23 cellular contexts compared by ENCODE assay signal in the genomic region with DNA sequence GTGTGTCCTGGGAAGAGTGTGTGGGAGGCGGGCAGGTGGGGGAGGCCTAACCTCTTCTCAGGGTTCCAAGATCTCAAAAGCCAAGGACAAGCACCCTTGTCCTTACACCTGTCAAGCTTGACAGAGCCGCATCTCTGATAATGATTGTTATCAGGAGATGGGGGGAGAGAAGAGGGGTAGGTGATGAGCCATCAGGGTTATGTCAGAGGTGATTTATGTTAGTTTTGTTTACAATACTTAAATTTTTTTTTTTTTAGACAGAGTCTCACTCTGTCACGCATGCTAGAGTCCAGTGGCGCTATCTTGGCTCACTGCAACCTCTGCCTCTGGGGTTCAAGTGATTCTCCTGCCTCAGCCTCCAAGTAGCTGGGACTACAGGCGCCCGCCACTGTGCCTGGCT. TPM values are rescaled to one million over a fixed set of nuclear protein-coding genes. Genes with fewer than 3 reads are reported as not detected.
DNase-seq lines count a peak whose midpoint lies in the region; ATAC-seq and TF ChIP-seq lines count a peak whose summit lies in the region.
"Had no signal": no experiment of that assay in that cellular context is flagged by ENCODE, and none has a peak within 500 bp of the region (broad histone marks: within the 10 kb centered on the region; RNA-seq: fewer than 3 reads in every experiment).

No MANE protein-coding gene starts in this region.

- in situ Hi-C loops in IMR-90 (cut with MboI; ENCODE audit: low sequenced_read_pairs), result loop anchor here (25.0 kb wide), 1 partner anchor 337 kb away; no protein-coding TSS in a partner anchor

- no peaks in the 10 kb centered on the region for H3K9me3 ChIP-seq in IMR-90 (ENCODE audit: control insufficient read depth, insufficient read depth, low read length)
- H3K9me3 ChIP-seq in WERI-Rb-1 (ENCODE audit: severe bottlenecking), result no peaks in the 10 kb centered on the region
- no peaks in the 10 kb centered on the region for H3K9me3 ChIP-seq in parathyroid adenoma (ENCODE audit: control insufficient read depth, low read length)
- H3K9me3 ChIP-seq: A549; BE2C; BLaER1 treated with 17β-estradiol and CSF1 and Interleukin-3, amounts not matched to agents 10 nM and 100 nM had no signal

- no peak overlapping the region for H3K4me3 Mint-ChIP-seq in progenitor cell of endocrine pancreas (ENCODE audit: low read depth)
- H3K4me3 Mint-ChIP-seq: CD14-positive monocyte; CD4-positive, alpha-beta T cell; GM23338; H9 had no signal

- H3K27ac ChIP-seq in IMR-90 (ENCODE audit: insufficient read depth, low read length) (no peak overlapping the region), WERI-Rb-1 (no peak overlapping the region), parathyroid adenoma (peak overlapping the region; percentile 51)
- H3K27ac ChIP-seq: A549; BLaER1 treated with 17β-estradiol and CSF1 and Interleukin-3, amounts not matched to agents 10 nM and 100 nM had no signal

- ATAC-seq in IMR-90 (ENCODE audit: low read depth) (no peak), GM21619 (IDR thresholded peaks at IDR 0.05; ENCODE audit: unreplicated experiment) (no peak)
- ATAC-seq: A549, GM23338, HCT116 had no signal

- H3K4me1 ChIP-seq in IMR-90 (ENCODE audit: control insufficient read depth, insufficient read depth, low read length), result no peaks in the 10 kb centered on the region; the same call in 1 of the 2 replicates
- H3K4me1 ChIP-seq in parathyroid adenoma, result peaks cover 6% of the 10 kb centered on the region
- H3K4me1 ChIP-seq: A549, BE2C had no signal

- no peak for TF ChIP-seq POLR2A in IMR-90 (IDR thresholded peaks at IDR 0.05; ENCODE audit: low read depth, low read length)

- H4K91ac ChIP-seq in IMR-90 (ENCODE audit: insufficient read depth, low read depth, low read length), result no peak overlapping the region

- no peak overlapping the region for H3K56ac ChIP-seq in IMR-90 (ENCODE audit: extremely low read depth, insufficient read depth, low read length)

- H2BK20ac ChIP-seq in IMR-90 (ENCODE audit: low read depth, low read length), result no peak overlapping the region

- no peak overlapping the region for H3K18ac ChIP-seq in IMR-90 (ENCODE audit: low read depth, low read length)

- H3K9me1 ChIP-seq in IMR-90 (ENCODE audit: insufficient read depth, low read length), result no peaks in the 10 kb centered on the region

- H3K79me2 ChIP-seq in parathyroid adenoma, result no peaks in the 10 kb centered on the region

- no peak overlapping the region for H3K9ac ChIP-seq in IMR-90 (ENCODE audit: low read depth, low read length)
- no peak overlapping the region for H3K9ac ChIP-seq in parathyroid adenoma
- H3K9ac ChIP-seq: BLaER1 treated with 17β-estradiol and CSF1 and Interleukin-3, amounts not matched to agents 10 nM and 100 nM had no signal

- H2AK9ac ChIP-seq in IMR-90 (replicated peaks; ENCODE audit: low read depth, low read length, poor library complexity), result no peak overlapping the region

- TF ChIP-seq RAD21 in IMR-90 (IDR thresholded peaks at IDR 0.05; ENCODE audit: low read length), result no peak

- dilution Hi-C loops in IMR-90 (cut with HindIII; ENCODE audit: low sequenced_read_pairs, unreplicated experiment), result no loop called here

- whole genome bisulfite sequencing in IMR-90 (ENCODE audit: extremely low coverage in 2 of 2, insufficient read length in 1 of 2), 2 experiments, result no CpG with 5 or more reads among the region's 6 CpGs

- H3K4me1 Mint-ChIP-seq in progenitor cell of endocrine pancreas (ENCODE audit: low read depth), result peaks cover 2% of the 10 kb centered on the region
- H3K4me1 Mint-ChIP-seq: CD14-positive monocyte had no signal

- no peak overlapping the region for H4K5ac ChIP-seq in IMR-90 (ENCODE audit: low read depth, low read length)

- no peak overlapping the region for H2BK15ac ChIP-seq in IMR-90 (ENCODE audit: low read depth, low read length)

- H3K27me3 ChIP-seq in IMR-90 (ENCODE audit: control insufficient read depth, insufficient read depth, low read length) (peaks cover 23% of the 10 kb centered on the region), WERI-Rb-1 (ENCODE audit: insufficient read depth, low read depth, severe bottlenecking) (no peaks in the 10 kb centered on the region), parathyroid adenoma (ENCODE audit: control insufficient read depth, insufficient read depth, low read length) (no peaks in the 10 kb centered on the region)
- H3K27me3 ChIP-seq: BE2C; BLaER1 treated with 17β-estradiol and CSF1 and Interleukin-3, amounts not matched to agents 10 nM and 100 nM had no signal

- no peak overlapping the region for H2AK5ac ChIP-seq in IMR-90 (ENCODE audit: low read depth, low read length)

- intact Hi-C loops in IMR-90 (cut with micrococcal nuclease), result loop anchor here (10.0 kb wide), 1 partner anchor 345 kb away; no protein-coding TSS in a partner anchor

- H3K14ac ChIP-seq in IMR-90 (replicated peaks; ENCODE audit: low read depth, low read length), result no peak overlapping the region

- DNase-seq in IMR-90 (no peak), WERI-Rb-1 (no peak), left kidney (ENCODE audit: low read depth, low spot score) (peak; percentile 37), GM10248 (ENCODE audit: extremely low spot score) (no peak), progenitor cell of endocrine pancreas (ENCODE audit: low spot score, unreplicated experiment) (no peak)
- DNase-seq: 8988T; ACHN; AML-193; BE2C; CD4-positive, alpha-beta T cell; CD8-positive, alpha-beta memory T cell; DMS 273 treated with DMSO at 0.1 percent for 48 hours; DMS79; EL; GDM1; H9 had no signal

- CTCF ChIA-PET in IMR-90 (lab: Yijun Ruan, JAX) (no interaction called here), GM10248 (lab: Yijun Ruan, JAX) (interaction anchor here (1.4 to 2.4 kb wide), 2 partner anchors 10 to 112 kb away, joined by 4 to 6 read pairs; no protein-coding TSS in a partner anchor)

- TF ChIP-seq CTCF in IMR-90 (conservative IDR thresholded peaks at IDR 0.05; ENCODE audit: low read depth, low read length) (no peak), WERI-Rb-1 (IDR thresholded peaks at IDR 0.05; ENCODE audit: low read depth, low read length) (no peak), parathyroid adenoma (IDR thresholded peaks at IDR 0.05) (no peak), GM10248 (IDR thresholded peaks at IDR 0.05; ENCODE audit: control extremely low read depth, extremely low read depth, low read depth, missing control alignments) (no peak), progenitor cell of endocrine pancreas (IDR thresholded peaks at IDR 0.05; ENCODE audit: unreplicated experiment) (no peak)

- H3K23ac ChIP-seq in IMR-90 (ENCODE audit: low read depth, low read length), result no peak overlapping the region

- H2BK5ac ChIP-seq in IMR-90 (ENCODE audit: low read depth, low read length, poor library complexity, severe bottlenecking), result no peak overlapping the region

- peaks cover 8% of the 10 kb centered on the region for H3K27me3 Mint-ChIP-seq in progenitor cell of endocrine pancreas
- H3K27me3 Mint-ChIP-seq: CD4-positive, alpha-beta T cell had no signal

- H3K4me2 ChIP-seq in IMR-90 (ENCODE audit: low read depth, low read length) (peak overlapping the region; percentile 43; the same call in 1 of the 2 replicates), parathyroid adenoma (ENCODE audit: low read length) (no peak overlapping the region)
- H3K4me2 ChIP-seq: A549; BLaER1 treated with 17β-estradiol and CSF1 and Interleukin-3, amounts not matched to agents 10 nM and 100 nM; GM23338 had no signal

- no peaks in the 10 kb centered on the region; a peak in 1 of 4 replicates for H3K79me1 ChIP-seq in IMR-90 (ENCODE audit: low read depth in 1 of 2, low read length in 2 of 2)

- POLR2A ChIA-PET in IMR-90 (lab: Charles Lee; ENCODE audit: unreplicated experiment), result no interaction called here
- POLR2A ChIA-PET in GM10248 (lab: Yijun Ruan, JAX), result no interaction called here

- no peak overlapping the region for H3K4ac ChIP-seq in IMR-90 (ENCODE audit: low read depth, low read length)

- H3K4me3 ChIP-seq in IMR-90 (ENCODE audit: insufficient read depth, low read depth, low read length) (no peak overlapping the region), WERI-Rb-1 (ENCODE audit: low read depth, low read length) (peak overlapping the region; percentile 10; the same call in 1 of the 2 replicates), parathyroid adenoma (ENCODE audit: low read depth, low read length) (no peak overlapping the region)
- H3K4me3 ChIP-seq: A549; BLaER1 treated with 17β-estradiol and CSF1 and Interleukin-3, amounts not matched to agents 10 nM and 100 nM; GM23338 had no signal

- H4K20me1 ChIP-seq in IMR-90 (ENCODE audit: insufficient read depth, low read length), result no peaks in the 10 kb centered on the region

- H2AFZ ChIP-seq in IMR-90 (replicated peaks; ENCODE audit: low read length, poor library complexity), result no peak overlapping the region
- peak overlapping the region; percentile 36 for H2AFZ ChIP-seq in parathyroid adenoma
- H2AFZ ChIP-seq: GM23338 had no signal

- H3K36me3 ChIP-seq in IMR-90 (ENCODE audit: control insufficient read depth, insufficient read depth, low read length) (no peaks in the 10 kb centered on the region), WERI-Rb-1 (no peaks in the 10 kb centered on the region), parathyroid adenoma (ENCODE audit: control insufficient read depth, insufficient read depth, low read length) (no peaks in the 10 kb centered on the region)
- H3K36me3 ChIP-seq: BE2C had no signal

- no peak overlapping the region for H4K8ac ChIP-seq in IMR-90 (ENCODE audit: low read depth in 2 of 2, low read length in 2 of 2)

- H3K9me3 Mint-ChIP-seq in progenitor cell of endocrine pancreas (ENCODE audit: low read depth), result no peaks in the 10 kb centered on the region
- H3K9me3 Mint-ChIP-seq: CD4-positive, alpha-beta T cell; CD8-positive, alpha-beta memory T cell; GM23338; H9 had no signal

- no peak overlapping the region for H3K27ac Mint-ChIP-seq in progenitor cell of endocrine pancreas
- H3K27ac Mint-ChIP-seq: CD4-positive, alpha-beta T cell; CD8-positive, alpha-beta memory T cell; GM23338 had no signal

- BruUV-seq in IMR-90 (replicated peaks; lab: Mats Ljungman, UMichigan), result no TSS peak

- H2BK120ac ChIP-seq in IMR-90 (ENCODE audit: low read depth, low read length), result no peak overlapping the region

- no peaks in the 10 kb centered on the region for H3K36me3 Mint-ChIP-seq in progenitor cell of endocrine pancreas (ENCODE audit: insufficient read depth)

RNA-seq across cellular contexts. Expression of gene NCBP2, which starts 7.4 kb away (rescaled TPM):
- 42.8 and 71.4 TPM in 2 replicates for total RNA-seq in IMR-90 (2012; rRNA removed)
- polyA plus RNA-seq in IMR-90 (2012; rRNA removed), result 69.7 and 73.6 TPM in 2 replicates
- 18.8 and 26.7 TPM in 2 replicates for polyA plus RNA-seq in IMR-90 (2012; cell fraction: cytosol; rRNA removed)
- polyA plus RNA-seq in IMR-90 (2012; cell fraction: nucleus; rRNA removed; ENCODE audit: low replicate concordance), result 13.1 and 47.9 TPM in 2 replicates
- total RNA-seq in progenitor cell of endocrine pancreas, result 79.9 and 84.9 TPM in 2 replicates

RNA-seq across cellular contexts. Expression of gene PIGZ, which starts 18.9 kb away (rescaled TPM):
- total RNA-seq in IMR-90 (2012; rRNA removed) (under 0.01 and 0.18 TPM in 2 replicates), progenitor cell of endocrine pancreas (4.7 and 6.0 TPM in 2 replicates)
- 0.73 and 0.86 TPM in 2 replicates for polyA plus RNA-seq in IMR-90 (2012; rRNA removed)
- 0.34 and 1.1 TPM in 2 replicates for polyA plus RNA-seq in IMR-90 (2012; cell fraction: cytosol; rRNA removed)
- polyA plus RNA-seq in IMR-90 (2012; cell fraction: nucleus; rRNA removed; ENCODE audit: low replicate concordance), result 2.6 and 3.5 TPM in 2 replicates
- total RNA-seq: GM23338 had no signal
- polyA plus RNA-seq: CD8-positive, alpha-beta memory T cell had no signal
